ENCODE assay signal across 27 cellular contexts in genomic region chr4:159355456-159355855, GRCh38.
"Had no signal": no experiment of that assay in that cellular context is flagged by ENCODE, and none has a peak within 500 bp of the region (broad histone marks: within the 10 kb centered on the region; RNA-seq: fewer than 3 reads in every experiment).

No MANE protein-coding gene starts in this region.

- H3K4me1 Mint-ChIP-seq: immature natural killer cell; naive B cell; natural killer cell; neural progenitor cell; stimulated activated naive B cell treated with anti-CD40 and anti-IgM and Interleukin-4, amounts not matched to agents 10 μg/mL and 1 μg/mL and 100 μg/mL, for 72 hours had no signal

- H3K9me3 ChIP-seq: left lung, neutrophil, psoas muscle, right lobe of liver, suprapubic skin, thoracic aorta, tibial artery, upper lobe of right lung had no signal

- H3K4me3 Mint-ChIP-seq: immature natural killer cell; mesothelial cell of epicardium; naive B cell; natural killer cell; nephron progenitor cell; neural progenitor cell; stimulated activated naive B cell treated with anti-CD40 and anti-IgM and Interleukin-4, amounts not matched to agents 10 μg/mL and 1 μg/mL and 100 μg/mL, for 72 hours; stimulated activated naive CD8-positive, alpha-beta T cell treated with anti-CD3 and anti-CD28 coated beads, Interleukin-15, Interleukin-2, amounts not matched to agents 100 ng/mL and 50 ng/mL, for 24 hours had no signal

- DNase-seq: hypothalamus; immature natural killer cell; kidney; left colon; left lung; mesendoderm; naive B cell; natural killer cell; nephron progenitor cell; occipital lobe; psoas muscle; right lobe of liver; stimulated activated CD4-positive, alpha-beta T cell treated with anti-CD3 and anti-CD28 coated beads, Interleukin-1b, Interleukin-23, amount 100 ng/mL, for 48 hours; stimulated activated CD4-positive, alpha-beta T cell treated with anti-CD3 and anti-CD28 coated beads, Interleukin-2, amount 100 ng/mL, for 48 hours; stimulated activated naive B cell treated with anti-CD40 and anti-IgM and Interleukin-4, amounts not matched to agents 10 μg/mL and 1 μg/mL and 100 μg/mL, for 72 hours; tibial artery; trophoblast cell; upper lobe of right lung had no signal

- H3K27me3 Mint-ChIP-seq: naive B cell; stimulated activated naive B cell treated with anti-CD40 and anti-IgM and Interleukin-4, amounts not matched to agents 10 μg/mL and 1 μg/mL and 100 μg/mL, for 72 hours; stimulated activated naive CD8-positive, alpha-beta T cell treated with anti-CD3 and anti-CD28 coated beads, Interleukin-15, Interleukin-2, amounts not matched to agents 100 ng/mL and 50 ng/mL, for 24 hours had no signal

- H3K9me3 Mint-ChIP-seq: immature natural killer cell; mesothelial cell of epicardium; naive B cell; natural killer cell; nephron progenitor cell; neural progenitor cell; stimulated activated naive B cell treated with anti-CD40 and anti-IgM and Interleukin-4, amounts not matched to agents 10 μg/mL and 1 μg/mL and 100 μg/mL, for 72 hours; stimulated activated naive CD8-positive, alpha-beta T cell treated with anti-CD3 and anti-CD28 coated beads, Interleukin-15, Interleukin-2, amounts not matched to agents 100 ng/mL and 50 ng/mL, for 24 hours had no signal

- H3K4me3 ChIP-seq: left lung, lung, neural progenitor cell, psoas muscle, right lobe of liver, smooth muscle cell, suprapubic skin, thoracic aorta, tibial artery, upper lobe of right lung had no signal

- H3K27ac Mint-ChIP-seq: immature natural killer cell; mesothelial cell of epicardium; natural killer cell; stimulated activated naive B cell treated with anti-CD40 and anti-IgM and Interleukin-4, amounts not matched to agents 10 μg/mL and 1 μg/mL and 100 μg/mL, for 72 hours; stimulated activated naive CD8-positive, alpha-beta T cell treated with anti-CD3 and anti-CD28 coated beads, Interleukin-15, Interleukin-2, amounts not matched to agents 100 ng/mL and 50 ng/mL, for 24 hours had no signal

- H3K27ac ChIP-seq: left lung, neural progenitor cell, neutrophil, parathyroid adenoma, psoas muscle, right lobe of liver, suprapubic skin, thoracic aorta, tibial artery, upper lobe of right lung had no signal

- H3K27me3 ChIP-seq: left lung, neural progenitor cell, neutrophil, right lobe of liver, suprapubic skin, tibial artery, upper lobe of right lung had no signal

- ATAC-seq: left colon; left lung; natural killer cell; psoas muscle; right lobe of liver; stimulated activated naive B cell treated with anti-CD40 and anti-IgM and Interleukin-4, amounts not matched to agents 10 μg/mL and 1 μg/mL and 100 μg/mL, for 72 hours; upper lobe of right lung had no signal

- H3K4me1 ChIP-seq: left lung, neural progenitor cell, parathyroid adenoma, psoas muscle, right lobe of liver, upper lobe of right lung had no signal
